ENCODE assay signal across 11 cellular contexts in genomic region chr20:63855363-63856110, GRCh38. TPM values are rescaled to one million over a fixed set of nuclear protein-coding genes. Genes with fewer than 3 reads are reported as not detected.
DNase-seq lines count a peak whose midpoint lies in the region; ATAC-seq and TF ChIP-seq lines count a peak whose summit lies in the region.
"Had no signal": no experiment of that assay in that cellular context is flagged by ENCODE, and none has a peak within 500 bp of the region (broad histone marks: within the 10 kb centered on the region; RNA-seq: fewer than 3 reads in every experiment).

No MANE protein-coding gene starts in this region.

- intact Hi-C loops in psoas muscle (cut with DNase I): no loop called here
- intact Hi-C loops in Calu3 (cut with micrococcal nuclease; ENCODE audit: unreplicated experiment): no loop called here

- TF ChIP-seq CTCF in AG09309 (IDR thresholded peaks at IDR 0.05; ENCODE audit: control insufficient read depth, insufficient read depth, low read depth, low read length, missing control alignments) (no peak), right atrium auricular region (IDR thresholded peaks at IDR 0.05) (no peak), psoas muscle (IDR thresholded peaks at IDR 0.05) (no peak), Calu3 (IDR thresholded peaks at IDR 0.05; ENCODE audit: unreplicated experiment) (no peak)

- H3K27ac ChIP-seq in right atrium auricular region (peak overlapping the region; percentile 72 to 74), psoas muscle (peak overlapping the region; percentile 65)

- peaks cover 69% of the 10 kb centered on the region for H3K36me3 Mint-ChIP-seq in Calu3 (ENCODE audit: insufficient read depth, unreplicated experiment)

- CTCF ChIA-PET in Calu3 (lab: Charles Lee): interaction anchor here (0.7 kb wide), 1 partner anchor 10 kb away, joined by 3 read pairs; the partner anchor contains the start of gene TPD52L2

- peaks cover 14% of the 10 kb centered on the region for H3K4me1 ChIP-seq in adipocyte (ENCODE audit: control insufficient read depth, insufficient read depth, low read length)
- H3K4me1 ChIP-seq in right atrium auricular region: peaks cover 0 to 55% of the 10 kb centered on the region in 2 donors
- peaks cover 17% of the 10 kb centered on the region for H3K4me1 ChIP-seq in psoas muscle

- H3K4me3 ChIP-seq in AG09309 (ENCODE audit: control insufficient read depth, low read depth, low read length) (peak overlapping the region; percentile 10), adipocyte (ENCODE audit: low read length) (no peak overlapping the region), right atrium auricular region (peak overlapping the region in 1 of 2 donors; percentile 26), psoas muscle (peak overlapping the region; percentile 16)

- no peak overlapping the region for H3K27ac Mint-ChIP-seq in Calu3 (ENCODE audit: unreplicated experiment)

- peak overlapping the region; percentile 0 for H3K9ac ChIP-seq in adipocyte (ENCODE audit: low read length)

- ATAC-seq in psoas muscle (peak in 1 of 4 donors; percentile 2), HG02885 (IDR thresholded peaks at IDR 0.05; ENCODE audit: poor library complexity, unreplicated experiment) (no peak)

- no TSS peak for BruUV-seq in Calu3 (replicated peaks; lab: Mats Ljungman, UMichigan)

- DNase-seq in AG09309 (ENCODE audit: low read depth) (no peak), adipocyte (ENCODE audit: low read depth) (no peak), right atrium auricular region (ENCODE audit: low spot score) (no peak), psoas muscle (no peak), Calu3 (no peak), NCI-H1105 treated with DMSO at 0.1 percent for 48 hours (lab: John Stamatoyannopoulos, UW) (no peak), NCI-H1436 (lab: John Stamatoyannopoulos, UW) (no peak)
- DNase-seq: activated CD8-positive, alpha-beta memory T cell treated with anti-CD3 and anti-CD28 coated beads, Interleukin-2, amount 50 U/mL, for 48 hours; mammary epithelial cell; PC-3 had no signal

- WGBS in psoas muscle, 3 donors: 28 to 35% (median 30%) methylated on average over 35 to 36 of the region's 36 CpGs

- H3K9me3 ChIP-seq in adipocyte (ENCODE audit: control insufficient read depth, low read length): no peaks in the 10 kb centered on the region
- H3K9me3 ChIP-seq in right atrium auricular region: no peaks in the 10 kb centered on the region
- no peaks in the 10 kb centered on the region for H3K9me3 ChIP-seq in psoas muscle

- H3K36me3 ChIP-seq in adipocyte (ENCODE audit: control insufficient read depth, insufficient read depth, low read length, severe bottlenecking) (no peaks in the 10 kb centered on the region), right atrium auricular region (no peaks in the 10 kb centered on the region), psoas muscle (ENCODE audit: insufficient read depth in 1 of 2, low read depth in 1 of 2) (no peaks in the 10 kb centered on the region)

- H3K4me1 Mint-ChIP-seq in Calu3 (ENCODE audit: low read depth, unreplicated experiment): peaks cover 40% of the 10 kb centered on the region

- H3K9me3 Mint-ChIP-seq in Calu3 (ENCODE audit: low read depth, unreplicated experiment): no peaks in the 10 kb centered on the region

- H3K27me3 ChIP-seq in adipocyte (replicated peaks; ENCODE audit: control insufficient read depth, insufficient read depth, low read length): no peaks in the 10 kb centered on the region
- no peaks in the 10 kb centered on the region for H3K27me3 ChIP-seq in right atrium auricular region
- H3K27me3 ChIP-seq in psoas muscle (ENCODE audit: insufficient read depth in 3 of 3, low read length in 2 of 3): peaks cover 0 to 42% (median 0%) of the 10 kb centered on the region in 3 donors

- no peak overlapping the region for H3K4me3 Mint-ChIP-seq in Calu3 (ENCODE audit: low read depth, unreplicated experiment)

- H3K27me3 Mint-ChIP-seq in Calu3 (ENCODE audit: unreplicated experiment): peaks cover 44% of the 10 kb centered on the region

RNA-seq across cellular contexts. Expression of gene ABHD16B, which starts 5.8 kb away (rescaled TPM):
- not detected for total RNA-seq in right atrium auricular region
- total RNA-seq in psoas muscle: not detected
- 1 to 10 TPM in 1 of 3 donors, under 1 TPM in 2; 0.04 to 3.2 (median 0.34) TPM for polyA plus RNA-seq in psoas muscle
- total RNA-seq in Calu3 (2022): 0.24 TPM in 1 of 2 replicates, not detected in the other
- total RNA-seq: mammary epithelial cell, PC-3 had no signal
- polyA plus RNA-seq: mammary epithelial cell had no signal

RNA-seq across cellular contexts. Expression of gene TPD52L2, which starts 9.5 kb away (rescaled TPM):
- 10 to 100 TPM; 80.6 to 84.0 TPM for total RNA-seq in right atrium auricular region
- 10 to 100 TPM; 40.7 to 56.0 (median 55.1) TPM for total RNA-seq in psoas muscle
- 100 to 1,000 TPM in 1 of 3 donors, 10 to 100 TPM in 2; 46.7 to 152 (median 89.7) TPM for polyA plus RNA-seq in psoas muscle
- 192 and 197 TPM in 2 replicates for total RNA-seq in Calu3 (2022)

RNA-seq across cellular contexts. Expression of gene ZBTB46, which starts 24.5 kb away (rescaled TPM):
- total RNA-seq in right atrium auricular region (10 to 100 TPM; 12.2 to 17.8 TPM), psoas muscle (1 to 10 TPM; 4.5 to 6.4 (median 5.6) TPM), Calu3 (2022) (2.5 and 3.2 TPM in 2 replicates)
- polyA plus RNA-seq in psoas muscle: 1 to 10 TPM; 1.3 to 3.1 (median 2.2) TPM

RNA-seq across cellular contexts. Expression of gene DNAJC5, which starts 39.4 kb away (rescaled TPM):
- total RNA-seq in right atrium auricular region (10 to 100 TPM; 41.2 to 43.8 TPM), psoas muscle (10 to 100 TPM; 20.4 to 27.3 (median 23.3) TPM), Calu3 (2022) (79.9 and 85.9 TPM in 2 replicates)
- 10 to 100 TPM; 13.1 to 33.6 (median 19.7) TPM for polyA plus RNA-seq in psoas muscle
